ENCODE assay signal across 4 cellular contexts in the genomic region with DNA sequence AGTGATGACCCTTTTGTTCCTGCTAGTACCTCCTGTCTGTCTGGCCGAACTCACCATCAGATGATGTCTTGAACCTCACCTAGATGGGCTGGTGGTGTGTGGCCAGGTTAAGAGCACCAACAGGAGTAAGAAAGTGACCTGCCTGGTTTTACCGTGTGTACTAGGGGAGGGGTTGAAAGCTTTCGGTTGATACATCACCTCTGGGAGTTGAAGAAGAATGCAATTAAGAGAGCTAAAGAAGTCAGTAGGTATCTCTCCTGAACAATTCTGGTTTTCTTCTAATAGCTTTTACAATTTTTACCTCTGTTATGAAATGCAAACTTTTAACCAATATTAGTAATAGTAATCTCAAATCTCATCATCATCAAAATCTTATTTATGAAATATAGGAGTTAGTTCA. TPM values are rescaled to one million over a fixed set of nuclear protein-coding genes. Genes with fewer than 3 reads are reported as not detected.
"Had no signal": no experiment of that assay in that cellular context is flagged by ENCODE, and none has a peak within 500 bp of the region (broad histone marks: within the 10 kb centered on the region; RNA-seq: fewer than 3 reads in every experiment).

A gene with protein sequence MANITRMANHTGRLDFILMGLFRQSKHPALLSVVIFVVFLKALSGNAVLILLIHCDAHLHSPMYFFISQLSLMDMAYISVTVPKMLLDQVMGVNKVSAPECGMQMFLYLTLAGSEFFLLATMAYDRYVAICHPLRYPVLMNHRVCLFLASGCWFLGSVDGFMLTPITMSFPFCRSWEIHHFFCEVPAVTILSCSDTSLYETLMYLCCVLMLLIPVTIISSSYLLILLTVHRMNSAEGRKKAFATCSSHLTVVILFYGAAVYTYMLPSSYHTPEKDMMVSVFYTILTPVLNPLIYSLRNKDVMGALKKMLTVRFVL (minus strand): TSS at position 101 of the 400 bp plus-strand sequence. CDS start 3,281 bp downstream, outside the sequence.

RNA-seq across cellular contexts. Expression of the gene that starts here (rescaled TPM):
- total RNA-seq: LHCN-M2, M059J, MCF 10A, NCI-H460 had no signal
